ENCODE assay signal across 8 cellular contexts in genomic region chr11:117822031-117822521, GRCh38. TPM values are rescaled to one million over a fixed set of nuclear protein-coding genes. Genes with fewer than 3 reads are reported as not detected.
DNase-seq lines count a peak whose midpoint lies in the region; ATAC-seq, FAIRE-seq and TF ChIP-seq lines count a peak whose summit lies in the region.

No MANE protein-coding gene starts in this region.

- H2AK5ac ChIP-seq in mesendoderm (ENCODE audit: low read length), result no peak overlapping the region

- H3K9me3 ChIP-seq in A549, result no peaks in the 10 kb centered on the region
- no peaks in the 10 kb centered on the region for H3K9me3 ChIP-seq in breast epithelium

- TF ChIP-seq EP300 in A549 (IDR thresholded peaks at IDR 0.05), result no peak

- CTCF ChIA-PET in A549 (lab: Yijun Ruan, JAX), result interaction anchor here (0.8 to 7.5 kb wide), 7 partner anchors 11 to 129 kb away, joined by 3 to 158 read pairs (median 6); no protein-coding TSS in a partner anchor

- H2BK15ac ChIP-seq in mesendoderm (replicated peaks; ENCODE audit: low read depth), result no peak overlapping the region

- no peaks in the 10 kb centered on the region for H3K79me2 ChIP-seq in mesendoderm (ENCODE audit: control insufficient read depth, insufficient read depth, low read length)

- POLR2A ChIA-PET in A549 (lab: Yijun Ruan, JAX), result no interaction called here

- H3K4me2 ChIP-seq in A549 (no peak overlapping the region), mesendoderm (ENCODE audit: low read length) (no peak overlapping the region)

- H3K56ac ChIP-seq in mesendoderm (ENCODE audit: low read length), result peak overlapping the region; percentile 31

- TF ChIP-seq POLR2A in A549 (IDR thresholded peaks at IDR 0.05; ENCODE audit: low read length), result no peak
- no peak for TF ChIP-seq POLR2A in breast epithelium (IDR thresholded peaks at IDR 0.05)

- 46% methylated on average over 6 of the region's 16 CpGs for WGBS in A549 (ENCODE audit: missing lambda C conversion rate)
- WGBS in mesendoderm (ENCODE audit: extremely low coverage, insufficient coverage, low lambda C conversion rate), result no CpG with 5 or more reads among the region's 16 CpGs

- H3K27me3 ChIP-seq in breast epithelium (no peaks in the 10 kb centered on the region), mesendoderm (ENCODE audit: insufficient read depth, low read length, poor library complexity) (no peaks in the 10 kb centered on the region)

- no peak overlapping the region for H3K9ac ChIP-seq in mesendoderm (ENCODE audit: low read length)

- H3K4ac ChIP-seq in mesendoderm (ENCODE audit: low read depth, low read length), result no peak overlapping the region

- no peak overlapping the region for H3K23ac ChIP-seq in mesendoderm (ENCODE audit: low read length)

- H3K27ac ChIP-seq in A549, result no peak overlapping the region
- no peak overlapping the region for H3K27ac ChIP-seq in breast epithelium
- H3K27ac ChIP-seq in mesendoderm (ENCODE audit: low read depth, low read length), result no peak overlapping the region

- H2BK120ac ChIP-seq in mesendoderm (ENCODE audit: low read depth, low read length), result no peak overlapping the region

- ATAC-seq in A549, result peak in 1 of 2 experiments; percentile 62; a peak in 3 of 6 replicates
- ATAC-seq in GM19452 (IDR thresholded peaks at IDR 0.05; ENCODE audit: unreplicated experiment), result no peak

- DNase-seq in A549 (ENCODE audit: low read depth in 1 of 2, low spot score in 1 of 2) (no peak), SKM-1 (lab: John Stamatoyannopoulos, UW; ENCODE audit: unreplicated experiment) (peak; percentile 9), breast epithelium (ENCODE audit: low spot score in 2 of 2) (no peak), mesendoderm (peak; percentile 49), EL (no peak), inferior parietal cortex (ENCODE audit: extremely low spot score) (no peak)

- H3K4me3 ChIP-seq in A549 (no peak overlapping the region), breast epithelium (no peak overlapping the region), mesendoderm (ENCODE audit: low read length) (no peak overlapping the region)

- TF ChIP-seq RAD21 in A549 (conservative IDR thresholded peaks at IDR 0.05 in 1 of 2, IDR thresholded peaks at IDR 0.05 in 1 of 2), result peak; percentile 31 to 34; a peak in 3 of 5 replicates

- H4K5ac ChIP-seq in mesendoderm (ENCODE audit: low read length), result no peak overlapping the region

- TF ChIP-seq CTCF in A549 (IDR thresholded peaks at IDR 0.05), result peak; percentile 35
- peak; percentile 82 for TF ChIP-seq CTCF in GM12872 (IDR thresholded peaks at IDR 0.05; ENCODE audit: insufficient read depth, low read depth, low read length)
- TF ChIP-seq CTCF in breast epithelium (IDR thresholded peaks at IDR 0.05), result peak in 2 of 3 donors; percentile 15 to 21

- H3K36me3 ChIP-seq in breast epithelium (no peaks in the 10 kb centered on the region), mesendoderm (ENCODE audit: control insufficient read depth, insufficient read depth, low read length) (no peaks in the 10 kb centered on the region)

- intact Hi-C loops in breast epithelium (cut with DNase I; ENCODE audit: low total_unique reads), result no loop called here

- no peaks in the 10 kb centered on the region for H3K79me1 ChIP-seq in mesendoderm (ENCODE audit: low read length)

- FAIRE-seq in A549 (lab: Jason Lieb, UNC), result no peak

- no peak overlapping the region for H3K18ac ChIP-seq in mesendoderm (ENCODE audit: low read length)

- H3K4me1 ChIP-seq in A549 (peaks cover 42% of the 10 kb centered on the region), breast epithelium (no peaks in the 10 kb centered on the region), mesendoderm (ENCODE audit: control insufficient read depth, low read depth, low read length) (peaks cover 18% of the 10 kb centered on the region)

- no peak overlapping the region for H2BK5ac ChIP-seq in mesendoderm (ENCODE audit: low read length)

- no peak overlapping the region for H4K8ac ChIP-seq in mesendoderm (ENCODE audit: low read depth, low read length)

TF ChIP-seq in A549, 52 proteins besides CTCF, POLR2A, EP300 and RAD21:
- TF ChIP-seq PHF8 (IDR thresholded peaks at IDR 0.05; ENCODE audit: borderline replicate concordance, low read depth), result no peak
- TF ChIP-seq ZNF302 (CRISPR knock-in tag; IDR thresholded peaks at IDR 0.05), result no peak
- TF ChIP-seq KDM1A (IDR thresholded peaks at IDR 0.05; ENCODE audit: low read depth), result no peak
- no peak for TF ChIP-seq CBX2 (IDR thresholded peaks at IDR 0.05; ENCODE audit: borderline replicate concordance, low read depth)
- peak; percentile 44; the same call in 2 of the 3 replicates for TF ChIP-seq SMC3 (IDR thresholded peaks at IDR 0.05)

RNA-seq across cellular contexts. Expression of gene FXYD2, which starts 2.5 kb away (rescaled TPM):
- polyA plus RNA-seq in A549 (2011; rRNA removed) (23.7 and 25.9 TPM in 2 replicates), A549 (2017; fragmentation: RNase III; extraction: RNeasy Plus Mini Kit Qiagen cat#74134 plus additional on column Dnase treatment) (29.7 to 55.6 TPM (median 48.9 TPM) in 3 replicates)
- 22.1 and 23.1 TPM in 2 replicates for polyA plus RNA-seq in A549 (2012; cell fraction: cytosol; rRNA removed)
- 13.0 and 13.7 TPM in 2 replicates for polyA plus RNA-seq in A549 (2012; cell fraction: nucleus; rRNA removed)
- polyA minus RNA-seq in A549 (2011; rRNA and poly(A)+ RNA removed), result 5.3 and 19.0 TPM in 2 replicates
- total RNA-seq in breast epithelium, result 1 to 10 TPM in 2 of 3 donors, under 1 TPM in 1; 0.66 to 2.0 (median 1.3) TPM
- 0.95 TPM for polyA plus RNA-seq in mesendoderm (2013, experiment 1 of 2)
- polyA plus RNA-seq in mesendoderm (2013, experiment 2 of 2), result 1.1 TPM

RNA-seq across cellular contexts. Expression of gene DSCAML1, which starts 25.1 kb away (rescaled TPM):
- polyA plus RNA-seq in A549 (2011; rRNA removed) (0.22 and 0.31 TPM in 2 replicates), A549 (2017; fragmentation: RNase III; extraction: RNeasy Plus Mini Kit Qiagen cat#74134 plus additional on column Dnase treatment) (0.12 to 0.13 TPM (median 0.12 TPM) in 3 replicates)
- polyA plus RNA-seq in A549 (2012; cell fraction: cytosol; rRNA removed), result 0.24 and 0.40 TPM in 2 replicates
- polyA plus RNA-seq in A549 (2012; cell fraction: nucleus; rRNA removed), result 0.45 and 0.65 TPM in 2 replicates
- 0.87 and 1.1 TPM in 2 replicates for polyA minus RNA-seq in A549 (2011; rRNA and poly(A)+ RNA removed)
- 1 to 10 TPM in 1 of 3 donors, under 1 TPM in 2; 0.33 to 1.8 (median 0.64) TPM for total RNA-seq in breast epithelium
- 0.06 TPM for polyA plus RNA-seq in mesendoderm (2013, experiment 1 of 2)
- polyA plus RNA-seq in mesendoderm (2013, experiment 2 of 2), result 0.11 TPM

RNA-seq across cellular contexts. Expression of gene FXYD6, which starts 54.4 kb away (rescaled TPM):
- polyA plus RNA-seq in A549 (2011; rRNA removed) (0.49 and 0.57 TPM in 2 replicates), A549 (2017; fragmentation: RNase III; extraction: RNeasy Plus Mini Kit Qiagen cat#74134 plus additional on column Dnase treatment) (0.10 to 0.26 TPM (median 0.24 TPM) in 3 replicates)
- polyA plus RNA-seq in A549 (2012; cell fraction: cytosol; rRNA removed), result 0.29 TPM in 2 replicates
- polyA plus RNA-seq in A549 (2012; cell fraction: nucleus; rRNA removed), result 0.07 and 0.17 TPM in 2 replicates
- polyA minus RNA-seq in A549 (2011; rRNA and poly(A)+ RNA removed), result 0.34 and 1.2 TPM in 2 replicates
- 10 to 100 TPM; 16.0 to 25.0 (median 20.3) TPM for total RNA-seq in breast epithelium
- polyA plus RNA-seq in mesendoderm (2013, experiment 1 of 2), result 14.1 TPM
- polyA plus RNA-seq in mesendoderm (2013, experiment 2 of 2), result 14.4 TPM

Comparison
In these comparisons a context has a peak if more than half of its experiments do, and no peak if none do; other contexts are left out.
1. DNase-seq: peak in SKM-1 (single experiment) and mesendoderm (single experiment); none in A549 (0 of 2), breast epithelium (0 of 2), EL (single experiment) and inferior parietal cortex (single experiment).
2. CTCF ChIP-seq: peak in every context shown above with its lines; median percentile 82 in GM12872; 35 in A549; 18 in breast epithelium.